ENCODE assay signal across 1 cellular context in genomic region chr5:179833709-179834070, GRCh38.
TF ChIP-seq lines count a peak whose summit lies in the region.

No MANE protein-coding gene starts in this region.

TF ChIP-seq in GM12878, 131 proteins besides CTCF, POLR2A, EP300 and RAD21:
- TF ChIP-seq ATF7 (IDR thresholded peaks at IDR 0.05; ENCODE audit: low read depth) (no peak), PAX5 (IDR thresholded peaks at IDR 0.05; ENCODE audit: borderline replicate concordance, low read depth, low read length) (no peak), POLR2AphosphoS5 (IDR thresholded peaks at IDR 0.05; ENCODE audit: low read length) (peak; percentile 36; the same call in 1 of the 2 replicates)
TF ChIP-seq in GM12878: peak in this region for 1.
